ENCODE assay signal across 19 cellular contexts in genomic region chr2:23605236-23605635, GRCh38.
A peak's percentile ranks its signal among the peaks of the same experiment; 100 is the strongest.
DNase-seq lines count a peak whose midpoint lies in the region; ATAC-seq and TF ChIP-seq lines count a peak whose summit lies in the region.
"Had no signal": no experiment of that assay in that cellular context is flagged by ENCODE, and none has a peak within 500 bp of the region (broad histone marks: within the 10 kb centered on the region; RNA-seq: fewer than 3 reads in every experiment).

No MANE protein-coding gene starts in this region.

- no peak overlapping the region for H2BK5ac ChIP-seq in H9 (ENCODE audit: insufficient read length, low read length)
- no peak overlapping the region for H2BK5ac ChIP-seq in neuronal stem cell (ENCODE audit: low read length)

- H3K36me3 ChIP-seq in BE2C, result no peaks in the 10 kb centered on the region
- no peaks in the 10 kb centered on the region for H3K36me3 ChIP-seq in neuronal stem cell (replicated peaks in 1 of 2; ENCODE audit: control insufficient read depth in 2 of 2, insufficient read depth in 2 of 2, low read length in 2 of 2)
- H3K36me3 ChIP-seq: BLaER1 had no signal

- WGBS in H9 (ENCODE audit: extremely low coverage, insufficient read length, low lambda C conversion rate), result no CpG with 5 or more reads among the region's 11 CpGs
- no CpG with 5 or more reads among the region's 11 CpGs for WGBS in neuronal stem cell (ENCODE audit: extremely low coverage in 2 of 2, insufficient read length in 2 of 2, insufficient replicate concordance in 1 of 2), 2 donors

- H3K27ac Mint-ChIP-seq in H9, result peak overlapping the region in 2 of 3 experiments; percentile 64 to 95; a peak in 3 of 7 replicates
- peak overlapping the region; percentile 22 for H3K27ac Mint-ChIP-seq in glutamatergic neuron (ENCODE audit: unreplicated experiment)
- H3K27ac Mint-ChIP-seq: CD4-positive, alpha-beta memory T cell had no signal

- H4K8ac ChIP-seq in H9 (replicated peaks; ENCODE audit: insufficient read length, low read depth, low read length) (no peak overlapping the region), neuronal stem cell (ENCODE audit: low read depth, low read length) (no peak overlapping the region)

- H3K27ac ChIP-seq in H9 (ENCODE audit: insufficient read length, low read depth, low read length) (no peak overlapping the region), neuronal stem cell (replicated peaks; ENCODE audit: low read length) (no peak overlapping the region)
- H3K27ac ChIP-seq: BLaER1 had no signal

- no peak overlapping the region for H3K9ac ChIP-seq in H9 (ENCODE audit: extremely low read depth, insufficient read length, low read length)
- H3K9ac ChIP-seq in neuronal stem cell (ENCODE audit: low read depth, low read length, poor library complexity), result no peak overlapping the region
- H3K9ac ChIP-seq: BLaER1 had no signal

- H3K27me3 ChIP-seq in BE2C, result no peaks in the 10 kb centered on the region
- H3K27me3 ChIP-seq in H9 (ENCODE audit: insufficient read depth, low read length), result no peaks in the 10 kb centered on the region
- no peaks in the 10 kb centered on the region for H3K27me3 ChIP-seq in neuronal stem cell (ENCODE audit: control insufficient read depth in 3 of 3, insufficient read depth in 3 of 3, low read depth in 1 of 3, low read length in 3 of 3)

- H3K9me3 ChIP-seq in BE2C (no peaks in the 10 kb centered on the region), H9 (ENCODE audit: control insufficient read depth, low read depth, low read length) (no peaks in the 10 kb centered on the region), neuronal stem cell (replicated peaks in 1 of 2; ENCODE audit: control insufficient read depth in 2 of 2, insufficient read depth in 1 of 2, low read depth in 1 of 2, low read length in 2 of 2) (peaks cover 4 to 14% of the 10 kb centered on the region in 2 donors)

- H3K14ac ChIP-seq in H9 (ENCODE audit: insufficient read depth, low read length), result no peak overlapping the region
- H3K14ac ChIP-seq in neuronal stem cell (ENCODE audit: low read length), result no peak overlapping the region

- no peaks in the 10 kb centered on the region; the same call in none of the 2 replicates for H3K27me3 Mint-ChIP-seq in H9 (ENCODE audit: low read depth)
- no peaks in the 10 kb centered on the region for H3K27me3 Mint-ChIP-seq in glutamatergic neuron (ENCODE audit: unreplicated experiment)

- peaks cover 4 to 19% (median 5%) of the 10 kb centered on the region in 3 experiments for H3K36me3 Mint-ChIP-seq in H9 (ENCODE audit: insufficient read depth in 1 of 3, low read depth in 3 of 3)
- H3K36me3 Mint-ChIP-seq in glutamatergic neuron (ENCODE audit: unreplicated experiment), result peaks cover 9% of the 10 kb centered on the region
- H3K36me3 Mint-ChIP-seq: CD14-positive monocyte had no signal

- H3K4me3 ChIP-seq in BE2C (ENCODE audit: low read depth, low read length) (no peak overlapping the region), neuronal stem cell (ENCODE audit: low read length in 2 of 2) (no peak overlapping the region)
- H3K4me3 ChIP-seq: BLaER1, K562 had no signal

- H3K4me2 ChIP-seq in H9 (ENCODE audit: insufficient read depth, insufficient read length, low read length) (no peak overlapping the region), neuronal stem cell (ENCODE audit: insufficient read depth, low read length, poor library complexity, severe bottlenecking) (no peak overlapping the region)
- H3K4me2 ChIP-seq: BLaER1 had no signal

- H4K91ac ChIP-seq in H9 (ENCODE audit: insufficient read length, low read depth, low read length) (no peak overlapping the region), neuronal stem cell (ENCODE audit: low read depth, low read length, poor library complexity) (no peak overlapping the region)

- no peaks in the 10 kb centered on the region for H3K79me1 ChIP-seq in H9 (ENCODE audit: insufficient read depth, low read depth, low read length, poor library complexity, severe bottlenecking)
- H3K79me1 ChIP-seq in neuronal stem cell (ENCODE audit: low read depth, low read length), result no peaks in the 10 kb centered on the region

- H2BK12ac ChIP-seq in H9 (ENCODE audit: insufficient read length, low read depth, low read length) (no peak overlapping the region), neuronal stem cell (ENCODE audit: low read length) (no peak overlapping the region)

- no peaks in the 10 kb centered on the region; the same call in 1 of the 2 replicates for H3K4me1 ChIP-seq in BE2C
- H3K4me1 ChIP-seq in H9 (ENCODE audit: insufficient read depth, low read length), result peaks cover 5% of the 10 kb centered on the region; the same call in 1 of the 2 replicates
- peaks cover 7 to 11% of the 10 kb centered on the region in 2 donors for H3K4me1 ChIP-seq in neuronal stem cell (ENCODE audit: control insufficient read depth in 2 of 2, insufficient read depth in 1 of 2, low read depth in 1 of 2, low read length in 2 of 2)
- H3K4me1 ChIP-seq: BLaER1 had no signal

- H3T11ph ChIP-seq in H9 (ENCODE audit: low read length), result no peak overlapping the region

- H4K20me1 ChIP-seq in H9 (ENCODE audit: control insufficient read depth, insufficient read depth, insufficient read length), result no peaks in the 10 kb centered on the region

- TF ChIP-seq CTCF in BE2C (IDR thresholded peaks at IDR 0.05; ENCODE audit: low read depth, low read length), result no peak
- TF ChIP-seq CTCF in H9 (conservative IDR thresholded peaks at IDR 0.05), result no peak
- no peak for TF ChIP-seq CTCF in glutamatergic neuron (IDR thresholded peaks at IDR 0.05; ENCODE audit: partially characterized antibody, unreplicated experiment)

- H3K18ac ChIP-seq in H9 (ENCODE audit: insufficient read length, low read depth, low read length) (no peak overlapping the region), neuronal stem cell (ENCODE audit: low read length) (no peak overlapping the region)

- DNase-seq in BE2C, result peak; percentile 2
- no peak for DNase-seq in H9
- DNase-seq in glutamatergic neuron, result no peak
- no peak for DNase-seq in neuronal stem cell (ENCODE audit: low spot score)
- no peak for DNase-seq in activated T-cell treated with anti-CD3 and anti-CD28 coated beads, Interleukin-2, amount 50 U/mL, for 48 hours
- DNase-seq in AG20443 (ENCODE audit: low spot score), result no peak
- no peak for DNase-seq in inferior parietal cortex (ENCODE audit: extremely low spot score)
- DNase-seq: ACHN; AML-193; CD4-positive, alpha-beta memory T cell; DMS153; DMS79; GF-D8; HCEC 1CT; IMR-90 had no signal

- H3K4ac ChIP-seq in H9 (ENCODE audit: low read depth, low read length) (no peak overlapping the region), neuronal stem cell (ENCODE audit: low read length) (no peak overlapping the region)

- H2BK20ac ChIP-seq in H9 (ENCODE audit: low read depth, low read length, poor library complexity, severe bottlenecking), result no peak overlapping the region

- H3K4me3 Mint-ChIP-seq in H9 (no peak overlapping the region; a peak in 1 of 5 replicates), glutamatergic neuron (ENCODE audit: unreplicated experiment) (no peak overlapping the region)
- H3K4me3 Mint-ChIP-seq: CD14-positive monocyte; CD4-positive, alpha-beta memory T cell had no signal

- H3K9me3 Mint-ChIP-seq in H9, result peaks cover 14 to 16% of the 10 kb centered on the region in 2 experiments; a peak in 4 of 5 replicates
- H3K9me3 Mint-ChIP-seq in glutamatergic neuron (ENCODE audit: unreplicated experiment), result peaks cover 8% of the 10 kb centered on the region

- H2AFZ ChIP-seq in H9 (ENCODE audit: low read length), result no peak overlapping the region
- H2AFZ ChIP-seq in neuronal stem cell (ENCODE audit: low read length), result no peak overlapping the region

- ATAC-seq in HG03039 (IDR thresholded peaks at IDR 0.05; ENCODE audit: unreplicated experiment), result no peak
- ATAC-seq: K562 had no signal

- H2AK5ac ChIP-seq in H9 (ENCODE audit: insufficient read length, low read length), result no peak overlapping the region
- H2AK5ac ChIP-seq in neuronal stem cell (ENCODE audit: low read depth, low read length), result no peak overlapping the region

- no peaks in the 10 kb centered on the region for H3K23me2 ChIP-seq in H9 (ENCODE audit: insufficient read length, low read depth, low read length, poor library complexity, severe bottlenecking)

- no peak overlapping the region for H3K56ac ChIP-seq in H9 (ENCODE audit: insufficient read length, low read depth, low read length)

- H2BK15ac ChIP-seq in H9 (ENCODE audit: low read depth, low read length) (no peak overlapping the region), neuronal stem cell (ENCODE audit: low read length) (peak overlapping the region; percentile 10)

- H2BK120ac ChIP-seq in H9 (ENCODE audit: low read depth, low read length, poor library complexity, severe bottlenecking) (no peak overlapping the region), neuronal stem cell (ENCODE audit: low read depth, low read length) (no peak overlapping the region)

- no peak overlapping the region for H4K5ac ChIP-seq in H9 (ENCODE audit: insufficient read length, low read depth, low read length)

- H3K23ac ChIP-seq in H9 (ENCODE audit: insufficient read length, low read depth, low read length) (no peak overlapping the region), neuronal stem cell (ENCODE audit: low read depth, low read length, poor library complexity) (no peak overlapping the region)

- no peaks in the 10 kb centered on the region for H3K79me2 ChIP-seq in H9 (ENCODE audit: insufficient read depth, low read length)

- peaks cover 28 to 30% of the 10 kb centered on the region in 2 experiments for H3K4me1 Mint-ChIP-seq in H9
- H3K4me1 Mint-ChIP-seq in glutamatergic neuron (ENCODE audit: low read depth, unreplicated experiment), result peaks cover 2% of the 10 kb centered on the region
- H3K4me1 Mint-ChIP-seq: CD14-positive monocyte; CD4-positive, alpha-beta memory T cell had no signal
